In genomic region chr2:184472481-184472880, GRCh38 we compare ENCODE assay signal across 31 cellular contexts.
"Had no signal": no experiment of that assay in that cellular context is flagged by ENCODE, and none has a peak within 500 bp of the region (broad histone marks: within the 10 kb centered on the region; RNA-seq: fewer than 3 reads in every experiment).

No MANE protein-coding gene starts in this region.

- H3K4me3 ChIP-seq: ascending aorta, cardiac muscle cell, colonic mucosa, heart left ventricle, left ventricle myocardium inferior, pancreas, psoas muscle, smooth muscle cell, stomach, thyroid gland, upper lobe of right lung had no signal

- H3K4me3 Mint-ChIP-seq: activated CD4-positive, alpha-beta memory T cell treated with anti-CD3 and anti-CD28 coated beads, Interleukin-2, amount 10 ng/mL, durations not matched to agents 7 days and 5 days; activated CD4-positive, alpha-beta T cell treated with anti-CD3 and anti-CD28 coated beads, Interleukin-2, amount 10 ng/mL, durations not matched to agents 24 days and 14 days; activated naive CD4-positive, alpha-beta T cell treated with anti-CD3 and anti-CD28 coated beads, Interleukin-2, amount 10 ng/mL, durations not matched to agents 7 days and 5 days; activated naive CD8-positive, alpha-beta T cell treated with anti-CD3 and anti-CD28 coated beads, Interleukin-2, amount 10 ng/mL, durations not matched to agents 7 days and 5 days; activated T-cell treated with anti-CD3 and anti-CD28 coated beads, Interleukin-2, amount 50 U/mL, for 24 hours; brain; effector memory CD8-positive, alpha-beta T cell; naive B cell; stimulated activated naive B cell treated with anti-CD40 and anti-IgM and Interleukin-4, amounts not matched to agents 10 μg/mL and 1 μg/mL and 100 μg/mL, for 72 hours; T-helper 1 cell treated with Interleukin-12 subunit alpha and Interleukin-12 subunit beta and Interleukin-4 antibody, amounts not matched to agents 30 μg/mL and 1 μg/mL, for 36 hours had no signal

- H3K27ac Mint-ChIP-seq: activated CD4-positive, alpha-beta memory T cell treated with anti-CD3 and anti-CD28 coated beads, Interleukin-2, amount 10 ng/mL, durations not matched to agents 7 days and 5 days; activated CD4-positive, alpha-beta T cell treated with anti-CD3 and anti-CD28 coated beads, Interleukin-2, amount 10 ng/mL, durations not matched to agents 24 days and 14 days; activated naive CD4-positive, alpha-beta T cell treated with anti-CD3 and anti-CD28 coated beads, Interleukin-2, amount 10 ng/mL, durations not matched to agents 7 days and 5 days; activated naive CD8-positive, alpha-beta T cell treated with anti-CD3 and anti-CD28 coated beads, Interleukin-2, amount 10 ng/mL, durations not matched to agents 7 days and 5 days; activated T-cell treated with anti-CD3 and anti-CD28 coated beads, Interleukin-2, amount 50 U/mL, for 24 hours; brain; effector memory CD8-positive, alpha-beta T cell; naive B cell; stimulated activated naive B cell treated with anti-CD40 and anti-IgM and Interleukin-4, amounts not matched to agents 10 μg/mL and 1 μg/mL and 100 μg/mL, for 72 hours; T-helper 1 cell treated with Interleukin-12 subunit alpha and Interleukin-12 subunit beta and Interleukin-4 antibody, amounts not matched to agents 30 μg/mL and 1 μg/mL, for 36 hours had no signal

- H3K27me3 Mint-ChIP-seq: activated CD4-positive, alpha-beta memory T cell treated with anti-CD3 and anti-CD28 coated beads, Interleukin-2, amount 10 ng/mL, durations not matched to agents 7 days and 5 days; activated CD4-positive, alpha-beta T cell treated with anti-CD3 and anti-CD28 coated beads, Interleukin-2, amount 10 ng/mL, durations not matched to agents 24 days and 14 days; activated naive CD4-positive, alpha-beta T cell treated with anti-CD3 and anti-CD28 coated beads, Interleukin-2, amount 10 ng/mL, durations not matched to agents 7 days and 5 days; activated naive CD8-positive, alpha-beta T cell treated with anti-CD3 and anti-CD28 coated beads, Interleukin-2, amount 10 ng/mL, durations not matched to agents 7 days and 5 days; activated T-cell treated with anti-CD3 and anti-CD28 coated beads, Interleukin-2, amount 50 U/mL, for 24 hours; brain; effector memory CD8-positive, alpha-beta T cell; naive B cell; stimulated activated naive B cell treated with anti-CD40 and anti-IgM and Interleukin-4, amounts not matched to agents 10 μg/mL and 1 μg/mL and 100 μg/mL, for 72 hours had no signal

- H3K36me3 Mint-ChIP-seq: activated naive CD4-positive, alpha-beta T cell treated with anti-CD3 and anti-CD28 coated beads, Interleukin-2, amount 10 ng/mL, durations not matched to agents 7 days and 5 days; activated naive CD8-positive, alpha-beta T cell treated with anti-CD3 and anti-CD28 coated beads, Interleukin-2, amount 10 ng/mL, durations not matched to agents 7 days and 5 days; brain; naive B cell; stimulated activated naive B cell treated with anti-CD40 and anti-IgM and Interleukin-4, amounts not matched to agents 10 μg/mL and 1 μg/mL and 100 μg/mL, for 72 hours had no signal

- ATAC-seq: effector memory CD8-positive, alpha-beta T cell; heart left ventricle; pancreas; psoas muscle; stimulated activated naive B cell treated with anti-CD40 and anti-IgM and Interleukin-4, amounts not matched to agents 10 μg/mL and 1 μg/mL and 100 μg/mL, for 72 hours; upper lobe of right lung had no signal

- H3K4me1 ChIP-seq: ascending aorta, colonic mucosa, heart left ventricle, left ventricle myocardium inferior, pancreas, psoas muscle, stomach, thyroid gland, upper lobe of right lung had no signal

- H3K36me3 ChIP-seq: ascending aorta, cardiac muscle cell, colonic mucosa, heart left ventricle, left ventricle myocardium inferior, pancreas, stomach, thyroid gland, upper lobe of right lung, WERI-Rb-1 had no signal

- H3K4me1 Mint-ChIP-seq: activated CD4-positive, alpha-beta memory T cell treated with anti-CD3 and anti-CD28 coated beads, Interleukin-2, amount 10 ng/mL, durations not matched to agents 7 days and 5 days; activated CD4-positive, alpha-beta T cell treated with anti-CD3 and anti-CD28 coated beads, Interleukin-2, amount 10 ng/mL, durations not matched to agents 24 days and 14 days; activated naive CD4-positive, alpha-beta T cell treated with anti-CD3 and anti-CD28 coated beads, Interleukin-2, amount 10 ng/mL, durations not matched to agents 7 days and 5 days; activated naive CD8-positive, alpha-beta T cell treated with anti-CD3 and anti-CD28 coated beads, Interleukin-2, amount 10 ng/mL, durations not matched to agents 7 days and 5 days; brain; naive B cell; stimulated activated naive B cell treated with anti-CD40 and anti-IgM and Interleukin-4, amounts not matched to agents 10 μg/mL and 1 μg/mL and 100 μg/mL, for 72 hours had no signal

- DNase-seq: activated CD4-positive, alpha-beta memory T cell treated with anti-CD3 and anti-CD28 coated beads, Interleukin-2, amount 10 ng/mL, durations not matched to agents 7 days and 5 days; activated CD4-positive, alpha-beta T cell treated with anti-CD3 and anti-CD28 coated beads, Interleukin-2, amount 10 ng/mL, durations not matched to agents 24 days and 14 days; activated CD4-positive, CD25-positive, alpha-beta regulatory T cell treated with anti-CD3 and anti-CD28 coated beads, Interleukin-2, amount 50 U/mL, for 72 hours; activated CD8-positive, alpha-beta memory T cell treated with anti-CD3 and anti-CD28 coated beads, Interleukin-2, amount 50 U/mL, for 48 hours; activated gamma-delta T cell; activated naive CD4-positive, alpha-beta T cell treated with anti-CD3 and anti-CD28 coated beads, Interleukin-2, amount 10 ng/mL, durations not matched to agents 7 days and 5 days; activated naive CD8-positive, alpha-beta T cell treated with anti-CD3 and anti-CD28 coated beads, Interleukin-2, amount 10 ng/mL, durations not matched to agents 7 days and 5 days; activated T-cell treated with anti-CD3 and anti-CD28 coated beads, Interleukin-2, amount 50 U/mL, for 24 hours; cerebellar nuclear complex; colonic mucosa; effector memory CD8-positive, alpha-beta T cell; heart left ventricle; hypothalamus; kidney glomerular epithelial cell; left ventricle myocardium inferior; naive B cell; nucleus accumbens; pancreas; psoas muscle; stimulated activated CD4-positive, alpha-beta T cell treated with anti-CD3 and anti-CD28 coated beads, Interleukin-1b, Interleukin-23, amount 100 ng/mL, for 48 hours; stimulated activated naive B cell treated with anti-CD40 and anti-IgM and Interleukin-4, amounts not matched to agents 10 μg/mL and 1 μg/mL and 100 μg/mL, for 72 hours; stomach; T1000; thyroid gland; upper lobe of right lung; WERI-Rb-1 had no signal

- H3K9me3 ChIP-seq: ascending aorta, colonic mucosa, heart left ventricle, left ventricle myocardium inferior, psoas muscle, stomach, thyroid gland, upper lobe of right lung had no signal

- H3K27ac ChIP-seq: ascending aorta, cardiac muscle cell, colonic mucosa, heart left ventricle, left ventricle myocardium inferior, pancreas, psoas muscle, stomach, thyroid gland, upper lobe of right lung, WERI-Rb-1 had no signal

- H3K27me3 ChIP-seq: ascending aorta, cardiac muscle cell, colonic mucosa, heart left ventricle, pancreas, stomach, thyroid gland, upper lobe of right lung had no signal

- H3K9me3 Mint-ChIP-seq: activated CD4-positive, alpha-beta T cell treated with anti-CD3 and anti-CD28 coated beads, Interleukin-2, amount 10 ng/mL, durations not matched to agents 24 days and 14 days; brain; stimulated activated naive B cell treated with anti-CD40 and anti-IgM and Interleukin-4, amounts not matched to agents 10 μg/mL and 1 μg/mL and 100 μg/mL, for 72 hours; T-helper 1 cell treated with Interleukin-12 subunit alpha and Interleukin-12 subunit beta and Interleukin-4 antibody, amounts not matched to agents 30 μg/mL and 1 μg/mL, for 36 hours had no signal

- H3K4me2 ChIP-seq: smooth muscle cell had no signal
